Comparison of ENCODE assay signal across 21 cellular contexts in genomic region chr21:42840411-42841155, GRCh38. TPM values are rescaled to one million over a fixed set of nuclear protein-coding genes. Genes with fewer than 3 reads are reported as not detected.
DNase-seq lines count a peak whose midpoint lies in the region; ATAC-seq, FAIRE-seq and TF ChIP-seq lines count a peak whose summit lies in the region.
"Had no signal": no experiment of that assay in that cellular context is flagged by ENCODE, and none has a peak within 500 bp of the region (broad histone marks: within the 10 kb centered on the region; RNA-seq: fewer than 3 reads in every experiment).

No MANE protein-coding gene starts in this region.

- H3K27ac ChIP-seq in BLaER1 treated with 17β-estradiol and CSF1 and Interleukin-3, amounts not matched to agents 10 nM and 100 nM = no peak overlapping the region
- H3K27ac ChIP-seq in H9 (ENCODE audit: insufficient read length, low read depth, low read length) (no peak overlapping the region), H1 (ENCODE audit: low read depth, low read length) (no peak overlapping the region)
- H3K27ac ChIP-seq: GM23248, neural progenitor cell, SJCRH30, VCaP had no signal

- H2AFZ ChIP-seq in H9 (ENCODE audit: low read length) (no peak overlapping the region), H1 (ENCODE audit: low read length) (no peak overlapping the region)
- H2AFZ ChIP-seq: GM23248, neural progenitor cell had no signal

- H3K9me3 Mint-ChIP-seq in H9 (no peaks in the 10 kb centered on the region), osteocyte (ENCODE audit: unreplicated experiment) (no peaks in the 10 kb centered on the region)
- H3K9me3 Mint-ChIP-seq: activated CD4-positive, alpha-beta memory T cell treated with anti-CD3 and anti-CD28 coated beads, Interleukin-2, amount 10 ng/mL, durations not matched to agents 7 days and 5 days; activated naive CD8-positive, alpha-beta T cell treated with anti-CD3 and anti-CD28 coated beads, Interleukin-2, amount 50 U/mL, for 24 hours; neural progenitor cell; T-helper 1 cell treated with Interleukin-12 subunit alpha and Interleukin-12 subunit beta and Interleukin-4 antibody, amounts not matched to agents 30 μg/mL and 1 μg/mL, for 36 hours had no signal

- H3K4ac ChIP-seq in H9 (ENCODE audit: low read depth, low read length) (no peak overlapping the region), H1 (replicated peaks; ENCODE audit: insufficient read length, low read depth, low read length) (peak overlapping the region; percentile 72)

- TF ChIP-seq RAD21 in H1 (IDR thresholded peaks at IDR 0.05 in 1 of 2, conservative IDR thresholded peaks at IDR 0.05 in 1 of 2; ENCODE audit: low read depth in 2 of 2, low read length in 2 of 2) = no peak

- no peak for TF ChIP-seq POLR2A in H1 (IDR thresholded peaks at IDR 0.05; ENCODE audit: control extremely low read depth in 1 of 2, low read depth in 2 of 2, low read length in 2 of 2)

- H2BK120ac ChIP-seq in H9 (ENCODE audit: low read depth, low read length, poor library complexity, severe bottlenecking) (no peak overlapping the region), H1 (replicated peaks; ENCODE audit: low read depth, low read length) (peak overlapping the region; percentile 73)

- H3K56ac ChIP-seq in H9 (ENCODE audit: insufficient read length, low read depth, low read length) (no peak overlapping the region), H1 (replicated peaks; ENCODE audit: insufficient read length, low read depth, low read length) (no peak overlapping the region)

- FAIRE-seq in H1 (lab: Jason Lieb, UNC) = no peak
- FAIRE-seq: frontal cortex had no signal

- no peak for TF ChIP-seq EP300 in H1 (IDR thresholded peaks at IDR 0.05; ENCODE audit: borderline replicate concordance in 1 of 2, low read depth in 2 of 2, low read length in 2 of 2)

- no peaks in the 10 kb centered on the region for H3K27me3 ChIP-seq in BLaER1 treated with 17β-estradiol and CSF1 and Interleukin-3, amounts not matched to agents 10 nM and 100 nM
- H3K27me3 ChIP-seq in H9 (ENCODE audit: insufficient read depth, low read length) (no peaks in the 10 kb centered on the region), H1 (replicated peaks in 1 of 4; ENCODE audit: control insufficient read depth in 3 of 4, extremely low read depth in 1 of 4, insufficient read depth in 3 of 4, low read length in 3 of 4) (no peaks in the 10 kb centered on the region; a peak in 1 of 7 replicates)
- H3K27me3 ChIP-seq: MG63, neural progenitor cell, SJCRH30 had no signal

- no peak overlapping the region for H3K4me3 ChIP-seq in BLaER1 treated with 17β-estradiol and CSF1 and Interleukin-3, amounts not matched to agents 10 nM and 100 nM
- no peak overlapping the region for H3K4me3 ChIP-seq in H1 (ENCODE audit: extremely low read depth in 1 of 4, insufficient read depth in 2 of 4, low read depth in 3 of 4, low read length in 4 of 4)
- H3K4me3 ChIP-seq: GM23248, MG63, neural progenitor cell, SJCRH30 had no signal

- H3K4me1 Mint-ChIP-seq in H9 (no peaks in the 10 kb centered on the region), osteocyte (ENCODE audit: unreplicated experiment) (peaks cover 6% of the 10 kb centered on the region)
- H3K4me1 Mint-ChIP-seq: activated CD4-positive, alpha-beta memory T cell treated with anti-CD3 and anti-CD28 coated beads, Interleukin-2, amount 10 ng/mL, durations not matched to agents 7 days and 5 days; activated naive CD8-positive, alpha-beta T cell treated with anti-CD3 and anti-CD28 coated beads, Interleukin-2, amount 50 U/mL, for 24 hours had no signal

- H3K36me3 ChIP-seq in BLaER1 treated with 17β-estradiol and CSF1 and Interleukin-3, amounts not matched to agents 10 nM and 100 nM = peaks cover 40 to 78% (median 57%) of the 10 kb centered on the region in 11 experiments
- peaks cover 21 to 48% (median 38%) of the 10 kb centered on the region in 4 experiments; a peak in 7 of 8 replicates for H3K36me3 ChIP-seq in H1 (ENCODE audit: control insufficient read depth in 2 of 4, insufficient read depth in 4 of 4, low read length in 3 of 4)

- peaks cover 4 to 100% (median 99%) of the 10 kb centered on the region in 11 experiments; a peak in 21 of 22 replicates for H4K20me1 ChIP-seq in BLaER1 treated with 17β-estradiol and CSF1 and Interleukin-3, amounts not matched to agents 10 nM and 100 nM
- peaks cover 7% of the 10 kb centered on the region for H4K20me1 ChIP-seq in H9 (ENCODE audit: control insufficient read depth, insufficient read depth, insufficient read length)
- peaks cover 18 to 26% of the 10 kb centered on the region in 2 experiments for H4K20me1 ChIP-seq in H1 (replicated peaks in 1 of 2; ENCODE audit: control insufficient read depth in 1 of 2, insufficient read depth in 2 of 2, low read length in 2 of 2)

- H3K4me3 Mint-ChIP-seq in H9 (no peak overlapping the region), osteocyte (ENCODE audit: unreplicated experiment) (no peak overlapping the region)
- H3K4me3 Mint-ChIP-seq: activated CD4-positive, alpha-beta memory T cell treated with anti-CD3 and anti-CD28 coated beads, Interleukin-2, amount 10 ng/mL, durations not matched to agents 7 days and 5 days; activated naive CD8-positive, alpha-beta T cell treated with anti-CD3 and anti-CD28 coated beads, Interleukin-2, amount 50 U/mL, for 24 hours; neural progenitor cell; T-helper 1 cell treated with Interleukin-12 subunit alpha and Interleukin-12 subunit beta and Interleukin-4 antibody, amounts not matched to agents 30 μg/mL and 1 μg/mL, for 36 hours had no signal

- H3K9me3 ChIP-seq in BLaER1 treated with 17β-estradiol and CSF1 and Interleukin-3, amounts not matched to agents 10 nM and 100 nM (replicated peaks in 1 of 11) = no peaks in the 10 kb centered on the region
- H3K9me3 ChIP-seq in H9 (ENCODE audit: control insufficient read depth, low read depth, low read length) (no peaks in the 10 kb centered on the region), H1 (ENCODE audit: insufficient read depth in 2 of 2, low read depth in 1 of 2, low read length in 1 of 2) (no peaks in the 10 kb centered on the region)
- H3K9me3 ChIP-seq: MG63, SJCRH30 had no signal

- DNase-seq in H9 (peak; percentile 9), H1 (ENCODE audit: low read depth in 1 of 2, low spot score in 2 of 2) (no peak), osteocyte (ENCODE audit: extremely low spot score, unreplicated experiment) (peak; percentile 19), LoVo (ENCODE audit: low spot score) (no peak)
- DNase-seq: activated CD4-positive, alpha-beta memory T cell treated with anti-CD3 and anti-CD28 coated beads, Interleukin-2, amount 10 ng/mL, durations not matched to agents 7 days and 5 days; activated naive CD8-positive, alpha-beta T cell treated with anti-CD3 and anti-CD28 coated beads, Interleukin-2, amount 50 U/mL, for 24 hours; DMS79 treated with DMSO at 0.1 percent for 48 hours; GM23248; MG63; NCI-H1436 treated with DMSO at 0.1 percent for 48 hours; NCI-H748 treated with DMSO at 0.1 percent for 48 hours; OCI-M1; retina; SJCRH30 had no signal

- H3K27me3 Mint-ChIP-seq in H9 (ENCODE audit: low read depth) (no peaks in the 10 kb centered on the region; the same call in 1 of the 2 replicates), osteocyte (ENCODE audit: unreplicated experiment) (no peaks in the 10 kb centered on the region)
- H3K27me3 Mint-ChIP-seq: activated CD4-positive, alpha-beta memory T cell treated with anti-CD3 and anti-CD28 coated beads, Interleukin-2, amount 10 ng/mL, durations not matched to agents 7 days and 5 days; activated naive CD8-positive, alpha-beta T cell treated with anti-CD3 and anti-CD28 coated beads, Interleukin-2, amount 50 U/mL, for 24 hours had no signal

- no peak overlapping the region for H3K23ac ChIP-seq in H9 (ENCODE audit: insufficient read length, low read depth, low read length)
- no peak overlapping the region for H3K23ac ChIP-seq in H1 (ENCODE audit: insufficient read length)

- TF ChIP-seq CTCF in H9 (conservative IDR thresholded peaks at IDR 0.05) = no peak
- TF ChIP-seq CTCF in H1 (IDR thresholded peaks at IDR 0.05; ENCODE audit: control extremely low read depth in 1 of 3, insufficient read depth in 1 of 3, low read depth in 1 of 3, low read length in 3 of 3) = no peak
- TF ChIP-seq CTCF in osteocyte (IDR thresholded peaks at IDR 0.05) = no peak

- H3K36me3 Mint-ChIP-seq in H9 (ENCODE audit: insufficient read depth in 1 of 3, low read depth in 3 of 3) (peaks cover 26 to 57% (median 39%) of the 10 kb centered on the region in 3 experiments), osteocyte (ENCODE audit: unreplicated experiment) (peaks cover 14% of the 10 kb centered on the region)

- H3K14ac ChIP-seq in H9 (ENCODE audit: insufficient read depth, low read length) (no peak overlapping the region), H1 (ENCODE audit: insufficient read length) (no peak overlapping the region)

- 0 out of 22 replicates have a peak overlapping the region, but pooled peaks of 1 of the 11 experiments have one; percentile 11 for H3K9ac ChIP-seq in BLaER1 treated with 17β-estradiol and CSF1 and Interleukin-3, amounts not matched to agents 10 nM and 100 nM
- H3K9ac ChIP-seq in H9 (ENCODE audit: extremely low read depth, insufficient read length, low read length) (no peak overlapping the region), H1 (replicated peaks in 1 of 4; ENCODE audit: extremely low read depth in 1 of 4, low read depth in 3 of 4, low read length in 3 of 4) (peak overlapping the region in 1 of 4 experiments; percentile 11; a peak in 1 of 7 replicates)
- H3K9ac ChIP-seq: GM23248, neural progenitor cell had no signal

- H3K4me2 ChIP-seq in BLaER1 treated with 17β-estradiol and CSF1 and Interleukin-3, amounts not matched to agents 10 nM and 100 nM = peak overlapping the region; percentile 69 to 85 (median 76)
- H3K4me2 ChIP-seq in H9 (ENCODE audit: insufficient read depth, insufficient read length, low read length) (no peak overlapping the region), H1 (ENCODE audit: insufficient read depth in 1 of 2, low read depth in 2 of 2, low read length in 2 of 2) (no peak overlapping the region)
- H3K4me2 ChIP-seq: neural progenitor cell had no signal

- no peak overlapping the region for H3T11ph ChIP-seq in H9 (ENCODE audit: low read length)

- H3K79me2 ChIP-seq in H9 (ENCODE audit: insufficient read depth, low read length) (peaks cover 2% of the 10 kb centered on the region), H1 (ENCODE audit: control insufficient read depth in 1 of 2, insufficient read depth in 2 of 2, low read length in 2 of 2) (peaks cover 0 to 21% of the 10 kb centered on the region in 2 experiments; a peak in 3 of 4 replicates)

- peaks cover 4% of the 10 kb centered on the region for H3K79me1 ChIP-seq in H9 (ENCODE audit: insufficient read depth, low read depth, low read length, poor library complexity, severe bottlenecking)
- H3K79me1 ChIP-seq in H1 (ENCODE audit: low read depth, low read length) = peaks cover 16% of the 10 kb centered on the region

- H2AK5ac ChIP-seq in H9 (ENCODE audit: insufficient read length, low read length) = no peak overlapping the region
- H2AK5ac ChIP-seq in H1 (ENCODE audit: low read depth, low read length) = no peak overlapping the region

- H3K23me2 ChIP-seq in H9 (ENCODE audit: insufficient read length, low read depth, low read length, poor library complexity, severe bottlenecking) (no peaks in the 10 kb centered on the region), H1 (ENCODE audit: low read depth, low read length) (peaks cover 4% of the 10 kb centered on the region; the same call in 1 of the 2 replicates)

- H3K27ac Mint-ChIP-seq in H9 (no peak overlapping the region), osteocyte (ENCODE audit: unreplicated experiment) (no peak overlapping the region)
- H3K27ac Mint-ChIP-seq: activated CD4-positive, alpha-beta memory T cell treated with anti-CD3 and anti-CD28 coated beads, Interleukin-2, amount 10 ng/mL, durations not matched to agents 7 days and 5 days; activated naive CD8-positive, alpha-beta T cell treated with anti-CD3 and anti-CD28 coated beads, Interleukin-2, amount 50 U/mL, for 24 hours; neural progenitor cell; T-helper 1 cell treated with Interleukin-12 subunit alpha and Interleukin-12 subunit beta and Interleukin-4 antibody, amounts not matched to agents 30 μg/mL and 1 μg/mL, for 36 hours had no signal

- H2BK20ac ChIP-seq in H9 (ENCODE audit: low read depth, low read length, poor library complexity, severe bottlenecking) = no peak overlapping the region
- H2BK20ac ChIP-seq in H1 (ENCODE audit: low read length) = no peak overlapping the region

- H4K5ac ChIP-seq in H9 (ENCODE audit: insufficient read length, low read depth, low read length) (no peak overlapping the region), H1 (ENCODE audit: insufficient read length, low read depth, low read length) (no peak overlapping the region)

- H4K91ac ChIP-seq in H9 (ENCODE audit: insufficient read length, low read depth, low read length) = no peak overlapping the region
- H4K91ac ChIP-seq in H1 (replicated peaks; ENCODE audit: insufficient read length, low read length) = no peak overlapping the region

- ATAC-seq in GM21367 (IDR thresholded peaks at IDR 0.05; ENCODE audit: unreplicated experiment) (no peak), HG03095 (IDR thresholded peaks at IDR 0.05; ENCODE audit: unreplicated experiment) (no peak)
- ATAC-seq: activated naive CD8-positive, alpha-beta T cell treated with anti-CD3 and anti-CD28 coated beads, Interleukin-2, amount 50 U/mL, for 24 hours had no signal

- no peak overlapping the region for H3K18ac ChIP-seq in H9 (ENCODE audit: insufficient read length, low read depth, low read length)
- H3K18ac ChIP-seq in H1 (ENCODE audit: extremely low read depth, low read length) = no peak overlapping the region

- CTCF ChIA-PET in H1 (lab: Charles Lee; ENCODE audit: partially characterized antibody) = no interaction called here

- H2BK12ac ChIP-seq in H9 (ENCODE audit: insufficient read length, low read depth, low read length) = no peak overlapping the region
- H2BK12ac ChIP-seq in H1 (ENCODE audit: low read depth, low read length) = peak overlapping the region; percentile 0; the same call in 1 of the 2 replicates

- H2BK5ac ChIP-seq in H9 (ENCODE audit: insufficient read length, low read length) (no peak overlapping the region), H1 (ENCODE audit: low read depth, low read length) (peak overlapping the region; percentile 9; the same call in 1 of the 2 replicates)

- POLR2A ChIA-PET in H1 (lab: Charles Lee; ENCODE audit: partially characterized antibody) = interaction anchor here (1.4 to 2.4 kb wide), 2 partner anchors 10 to 188 kb away, joined by 4 to 9 read pairs; no protein-coding TSS in a partner anchor

- H4K8ac ChIP-seq in H9 (replicated peaks; ENCODE audit: insufficient read length, low read depth, low read length) (no peak overlapping the region), H1 (ENCODE audit: extremely low read depth, insufficient read depth, low read length) (0 out of 2 replicates have a peak overlapping the region, but pooled peaks have one; percentile 86)

- WGBS in H9 (ENCODE audit: extremely low coverage, insufficient read length, low lambda C conversion rate) = 100% methylated on average over 2 of the region's 14 CpGs
- WGBS in H1 (ENCODE audit: extremely low coverage in 1 of 2, insufficient coverage in 1 of 2, insufficient read length in 1 of 2, insufficient replicate concordance in 2 of 2, low coverage in 1 of 2, low lambda C conversion rate in 2 of 2, missing lambda C conversion rate in 1 of 2), 2 experiments = 95 to 100% methylated on average over 1 to 14 of the region's 14 CpGs

- peaks cover 26 to 66% (median 57%) of the 10 kb centered on the region in 10 experiments for H3K4me1 ChIP-seq in BLaER1 treated with 17β-estradiol and CSF1 and Interleukin-3, amounts not matched to agents 10 nM and 100 nM
- H3K4me1 ChIP-seq in H9 (ENCODE audit: insufficient read depth, low read length) = no peaks in the 10 kb centered on the region
- no peaks in the 10 kb centered on the region; a peak in 1 of 7 replicates for H3K4me1 ChIP-seq in H1 (replicated peaks in 1 of 4; ENCODE audit: control insufficient read depth in 3 of 4, insufficient read depth in 4 of 4, low read length in 3 of 4)
- H3K4me1 ChIP-seq: neural progenitor cell, SJCRH30 had no signal

- H2BK15ac ChIP-seq in H9 (ENCODE audit: low read depth, low read length) (no peak overlapping the region), H1 (ENCODE audit: low read length) (no peak overlapping the region)

RNA-seq across cellular contexts. Expression of gene WDR4, which starts 38.8 kb away (rescaled TPM):
- 53.0 and 54.4 TPM in 2 replicates for total RNA-seq in H9 (2021)
- total RNA-seq in H1 (2021; fragmentation: NEBNext Ultra II Directional; extraction: Animal tissue kit (Norgen Biotek cat#: 25700)) = 43.1 and 47.8 TPM in 2 replicates
- polyA plus RNA-seq in H1 (2011; rRNA removed) = 28.9 and 45.5 TPM in 2 replicates
- 35.0 TPM for polyA plus RNA-seq in H1 (2011; cell fraction: cytosol; rRNA removed)
- 77.6 TPM for polyA plus RNA-seq in H1 (2011; cell fraction: nucleus; rRNA removed)
- polyA plus RNA-seq in H1 (2012, experiment 1 of 2) = 25.0 to 41.3 TPM (median 37.5 TPM) in 4 replicates
- 25.2 TPM for polyA plus RNA-seq in H1 (2012, experiment 2 of 2)
- 19.7 TPM for polyA plus RNA-seq in H1 (2013, experiment 1 of 2)
- 20.5 TPM for polyA plus RNA-seq in H1 (2013, experiment 2 of 2)
- polyA minus RNA-seq in H1 (2011; rRNA and poly(A)+ RNA removed) = 47.7 and 48.4 TPM in 2 replicates
- 20.1 TPM for polyA minus RNA-seq in H1 (2011; cell fraction: cytosol; rRNA and poly(A)+ RNA removed)
- polyA minus RNA-seq in H1 (2011; cell fraction: nucleus; rRNA and poly(A)+ RNA removed) = 70.6 TPM
- total RNA-seq in osteocyte = 15.0 and 15.7 TPM in 2 replicates

RNA-seq across cellular contexts. Expression of gene NDUFV3, which starts 52.5 kb away (rescaled TPM):
- total RNA-seq in H9 (2021) (32.6 and 35.6 TPM in 2 replicates), osteocyte (41.3 and 44.9 TPM in 2 replicates)
- total RNA-seq in H1 (2021; fragmentation: NEBNext Ultra II Directional; extraction: Animal tissue kit (Norgen Biotek cat#: 25700)) = 44.4 and 47.1 TPM in 2 replicates
- 17.0 and 18.2 TPM in 2 replicates for polyA plus RNA-seq in H1 (2011; rRNA removed)
- polyA plus RNA-seq in H1 (2011; cell fraction: cytosol; rRNA removed) = 23.3 TPM
- polyA plus RNA-seq in H1 (2011; cell fraction: nucleus; rRNA removed) = 23.3 TPM
- 27.5 to 34.5 TPM (median 31.8 TPM) in 4 replicates for polyA plus RNA-seq in H1 (2012, experiment 1 of 2)
- 22.5 TPM for polyA plus RNA-seq in H1 (2012, experiment 2 of 2)
- polyA plus RNA-seq in H1 (2013, experiment 1 of 2) = 40.8 TPM
- 37.8 TPM for polyA plus RNA-seq in H1 (2013, experiment 2 of 2)
- polyA minus RNA-seq in H1 (2011; rRNA and poly(A)+ RNA removed) = 12.9 and 14.9 TPM in 2 replicates
- polyA minus RNA-seq in H1 (2011; cell fraction: cytosol; rRNA and poly(A)+ RNA removed) = 19.4 TPM
- polyA minus RNA-seq in H1 (2011; cell fraction: nucleus; rRNA and poly(A)+ RNA removed) = 12.8 TPM

Comparison
In these comparisons a context has a peak if more than half of its experiments do, and no peak if none do; other contexts are left out.
1. H3K4me2 ChIP-seq: peak in BLaER1 treated with 17β-estradiol and CSF1 and Interleukin-3, amounts not matched to agents 10 nM and 100 nM (11 of 11); none in H9 (single experiment) and H1 (0 of 2).
2. DNase-seq: peak in H9 (single experiment) and osteocyte (single experiment); none in H1 (0 of 2) and LoVo (single experiment).